In genomic region chr9:131263033-131263343, GRCh38 we compare ENCODE assay signal across 9 cellular contexts. TPM values are rescaled to one million over a fixed set of nuclear protein-coding genes. Genes with fewer than 3 reads are reported as not detected.
A peak's percentile ranks its signal among the peaks of the same experiment; 100 is the strongest.
DNase-seq lines count a peak whose midpoint lies in the region; ATAC-seq and TF ChIP-seq lines count a peak whose summit lies in the region.
"Not testable (repeated sequence)": the region's sequence is repeated elsewhere in the genome, so short reads cannot be mapped to it uniquely, and the experiment has no call there.
"Had no signal": no experiment of that assay in that cellular context is flagged by ENCODE, and none has a peak within 500 bp of the region (broad histone marks: within the 10 kb centered on the region; RNA-seq: fewer than 3 reads in every experiment).

No MANE protein-coding gene starts in this region.

- H3K9me3 ChIP-seq in T-helper 17 cell (ENCODE audit: control insufficient read depth, low read length, poor library complexity, severe bottlenecking); mesenchymal stem cell (ENCODE audit: control insufficient read depth, low read length); spleen: not testable (repeated sequence)

- not testable (repeated sequence) for H2BK5ac ChIP-seq in mesenchymal stem cell (ENCODE audit: low read depth, low read length, poor library complexity, severe bottlenecking)

- not testable (repeated sequence) for H3K18ac ChIP-seq in mesenchymal stem cell (ENCODE audit: low read depth in 1 of 2, low read length in 2 of 2)

- not testable (repeated sequence) for H3K4me2 ChIP-seq in mesenchymal stem cell (ENCODE audit: low read length, poor library complexity, severe bottlenecking)

- not testable (repeated sequence) for H3K36me3 ChIP-seq in mesenchymal stem cell (ENCODE audit: control insufficient read depth in 1 of 2, insufficient read depth in 2 of 2, low read depth in 1 of 2, low read length in 2 of 2)
- H3K36me3 ChIP-seq in spleen, result peaks cover 0 to 84% (median 34%) of the 10 kb centered on the region in 6 donors

- not testable (repeated sequence) for H2AK5ac ChIP-seq in mesenchymal stem cell (ENCODE audit: low read length, severe bottlenecking)

- peaks cover 43 to 89% of the 10 kb centered on the region in 2 donors for H3K36me3 Mint-ChIP-seq in CD14-positive monocyte
- not testable (repeated sequence) for H3K36me3 Mint-ChIP-seq in IgD-negative memory B cell; T-helper 17 cell (ENCODE audit: low read depth)
- H3K36me3 Mint-ChIP-seq in activated CD8-positive, alpha-beta T cell treated with anti-CD3 and anti-CD28 coated beads for 36 hours (ENCODE audit: low read depth), result peaks cover 49% of the 10 kb centered on the region
- peaks cover 56% of the 10 kb centered on the region for H3K36me3 Mint-ChIP-seq in activated naive CD4-positive, alpha-beta T cell treated with anti-CD3 and anti-CD28 coated beads, Interleukin-2, amount 10 ng/mL, durations not matched to agents 7 days and 5 days
- H3K36me3 Mint-ChIP-seq in central memory CD8-positive, alpha-beta T cell (ENCODE audit: insufficient read depth), result peaks cover 73% of the 10 kb centered on the region

- H3K4me1 ChIP-seq in mesenchymal stem cell (ENCODE audit: control insufficient read depth, insufficient read depth, low read depth, low read length), result not testable (repeated sequence)
- peaks cover 40 to 100% (median 70%) of the 10 kb centered on the region in 6 donors for H3K4me1 ChIP-seq in spleen

- peaks cover 75% of the 10 kb centered on the region for H3K4me1 Mint-ChIP-seq in CD14-positive monocyte
- H3K4me1 Mint-ChIP-seq in IgD-negative memory B cell, result peaks cover 12 to 36% (median 26%) of the 10 kb centered on the region in 3 donors
- peaks cover 36% of the 10 kb centered on the region for H3K4me1 Mint-ChIP-seq in T-helper 17 cell
- H3K4me1 Mint-ChIP-seq in activated CD8-positive, alpha-beta T cell treated with anti-CD3 and anti-CD28 coated beads for 36 hours (ENCODE audit: low read depth), result peaks cover 55% of the 10 kb centered on the region
- H3K4me1 Mint-ChIP-seq in activated naive CD4-positive, alpha-beta T cell treated with anti-CD3 and anti-CD28 coated beads, Interleukin-2, amount 10 ng/mL, durations not matched to agents 7 days and 5 days, result peaks cover 81% of the 10 kb centered on the region
- H3K4me1 Mint-ChIP-seq in central memory CD8-positive, alpha-beta T cell, result peaks cover 55% of the 10 kb centered on the region

- not testable (repeated sequence) for H2BK12ac ChIP-seq in mesenchymal stem cell (ENCODE audit: low read length in 2 of 2)

- not testable (repeated sequence) for H3K27me3 Mint-ChIP-seq in CD14-positive monocyte (ENCODE audit: low read depth in 3 of 3); IgD-negative memory B cell; T-helper 17 cell; activated CD8-positive, alpha-beta T cell treated with anti-CD3 and anti-CD28 coated beads for 36 hours; activated naive CD4-positive, alpha-beta T cell treated with anti-CD3 and anti-CD28 coated beads, Interleukin-2, amount 10 ng/mL, durations not matched to agents 7 days and 5 days; central memory CD8-positive, alpha-beta T cell

- not testable (repeated sequence) for H3K9ac ChIP-seq in mesenchymal stem cell (ENCODE audit: low read length)

- not testable (repeated sequence) for H4K91ac ChIP-seq in mesenchymal stem cell (ENCODE audit: low read length)

- peak overlapping the region; percentile 32 for H4K8ac ChIP-seq in mesenchymal stem cell (ENCODE audit: low read length)

- 92% methylated on average over 4 of the region's 5 CpGs for WGBS in mesenchymal stem cell
- WGBS in spleen, 5 donors, result 77 to 87% (median 84%) methylated on average over 5 of the region's 5 CpGs

- not testable (repeated sequence) for H3K4ac ChIP-seq in mesenchymal stem cell (ENCODE audit: low read depth in 1 of 2, low read length in 2 of 2)

- H3K14ac ChIP-seq in mesenchymal stem cell (ENCODE audit: low read length in 2 of 2), result not testable (repeated sequence)

- not testable (repeated sequence) for H2AFZ ChIP-seq in mesenchymal stem cell (ENCODE audit: low read depth, low read length)

- not testable (repeated sequence) for H3K27me3 ChIP-seq in mesenchymal stem cell (ENCODE audit: control insufficient read depth in 1 of 2, insufficient read depth in 1 of 2, low read length in 2 of 2); spleen (replicated peaks in 1 of 7)

- not testable (repeated sequence) for H2BK120ac ChIP-seq in mesenchymal stem cell (ENCODE audit: low read depth, low read length)

- DNase-seq in CD14-positive monocyte (ENCODE audit: low spot score); T-helper 17 cell; activated CD8-positive, alpha-beta T cell treated with anti-CD3 and anti-CD28 coated beads for 36 hours; activated naive CD4-positive, alpha-beta T cell treated with anti-CD3 and anti-CD28 coated beads, Interleukin-2, amount 10 ng/mL, durations not matched to agents 7 days and 5 days; central memory CD8-positive, alpha-beta T cell (ENCODE audit: low spot score in 2 of 2); mesenchymal stem cell; spleen: not testable (repeated sequence)

- TF ChIP-seq CTCF in CD14-positive monocyte (IDR thresholded peaks at IDR 0.05); activated CD8-positive, alpha-beta T cell treated with anti-CD3 and anti-CD28 coated beads for 36 hours (IDR thresholded peaks at IDR 0.05); spleen (IDR thresholded peaks at IDR 0.05 in 8 of 11, conservative IDR thresholded peaks at IDR 0.05 in 3 of 11): not testable (repeated sequence)

- H3K4me3 Mint-ChIP-seq in CD14-positive monocyte, result peak overlapping the region; percentile 59 to 80
- peak overlapping the region; percentile 22 to 90 (median 58) for H3K4me3 Mint-ChIP-seq in IgD-negative memory B cell
- H3K4me3 Mint-ChIP-seq in T-helper 17 cell, result peak overlapping the region; percentile 53
- not testable (repeated sequence) for H3K4me3 Mint-ChIP-seq in activated CD8-positive, alpha-beta T cell treated with anti-CD3 and anti-CD28 coated beads for 36 hours
- H3K4me3 Mint-ChIP-seq in activated naive CD4-positive, alpha-beta T cell treated with anti-CD3 and anti-CD28 coated beads, Interleukin-2, amount 10 ng/mL, durations not matched to agents 7 days and 5 days, result peak overlapping the region; percentile 1
- peak overlapping the region; percentile 37 for H3K4me3 Mint-ChIP-seq in central memory CD8-positive, alpha-beta T cell

- H3K4me3 ChIP-seq in mesenchymal stem cell (ENCODE audit: insufficient read depth in 1 of 2, low read depth in 1 of 2, low read length in 2 of 2); spleen: not testable (repeated sequence)

- H3K27ac ChIP-seq in mesenchymal stem cell (ENCODE audit: low read length, poor library complexity, severe bottlenecking), result not testable (repeated sequence)
- peak overlapping the region in 7 of 8 donors; percentile 1 to 97 (median 90) for H3K27ac ChIP-seq in spleen

- H3K23ac ChIP-seq in mesenchymal stem cell (ENCODE audit: low read length in 2 of 2), result not testable (repeated sequence)

- not testable (repeated sequence) for H3K9me3 Mint-ChIP-seq in CD14-positive monocyte; IgD-negative memory B cell; activated CD8-positive, alpha-beta T cell treated with anti-CD3 and anti-CD28 coated beads for 36 hours; activated naive CD4-positive, alpha-beta T cell treated with anti-CD3 and anti-CD28 coated beads, Interleukin-2, amount 10 ng/mL, durations not matched to agents 7 days and 5 days; central memory CD8-positive, alpha-beta T cell

- TF ChIP-seq POLR2A in spleen (IDR thresholded peaks at IDR 0.05), result not testable (repeated sequence)

- CTCF ChIA-PET in activated CD8-positive, alpha-beta T cell treated with anti-CD3 and anti-CD28 coated beads for 36 hours (lab: Charles Lee), result interaction anchor here (1.4 kb wide), 1 partner anchor 10 kb away, joined by 4 read pairs; no protein-coding TSS in a partner anchor
- CTCF ChIA-PET in activated naive CD4-positive, alpha-beta T cell treated with anti-CD3 and anti-CD28 coated beads, Interleukin-2, amount 10 ng/mL, durations not matched to agents 7 days and 5 days (lab: Charles Lee), result not testable (repeated sequence)

- not testable (repeated sequence) for H3K79me1 ChIP-seq in mesenchymal stem cell (replicated peaks; ENCODE audit: low read length, poor library complexity, severe bottlenecking)

- H3K27ac Mint-ChIP-seq in CD14-positive monocyte (peak overlapping the region; percentile 79 to 95 (median 94)), IgD-negative memory B cell (peak overlapping the region; percentile 82 to 96 (median 93)), T-helper 17 cell (peak overlapping the region; percentile 99)
- peak overlapping the region; percentile 82 for H3K27ac Mint-ChIP-seq in activated CD8-positive, alpha-beta T cell treated with anti-CD3 and anti-CD28 coated beads for 36 hours
- H3K27ac Mint-ChIP-seq in activated naive CD4-positive, alpha-beta T cell treated with anti-CD3 and anti-CD28 coated beads, Interleukin-2, amount 10 ng/mL, durations not matched to agents 7 days and 5 days, result peak overlapping the region; percentile 72
- H3K27ac Mint-ChIP-seq in central memory CD8-positive, alpha-beta T cell (ENCODE audit: low read depth), result peak overlapping the region; percentile 14

- POLR2A ChIA-PET in activated CD8-positive, alpha-beta T cell treated with anti-CD3 and anti-CD28 coated beads for 36 hours (lab: Charles Lee), result interaction anchor here (1.4 to 1.7 kb wide), 2 partner anchors 10 to 12 kb away, joined by 3 to 11 read pairs; no protein-coding TSS in a partner anchor

- intact Hi-C loops in CD14-positive monocyte (cut with micrococcal nuclease); activated CD8-positive, alpha-beta T cell treated with anti-CD3 and anti-CD28 coated beads for 36 hours (cut with micrococcal nuclease); spleen (cut with DNase I; ENCODE audit: low total_unique reads): not testable (repeated sequence)

- not testable (repeated sequence) for ATAC-seq in T-helper 17 cell; activated CD8-positive, alpha-beta T cell treated with anti-CD3 and anti-CD28 coated beads for 36 hours; central memory CD8-positive, alpha-beta T cell (replicated peaks; ENCODE audit: extremely low read depth, poor library complexity, severe bottlenecking)

- H2BK15ac ChIP-seq in mesenchymal stem cell (ENCODE audit: low read depth, poor library complexity, severe bottlenecking), result not testable (repeated sequence)

RNA-seq across cellular contexts. Expression of gene FAM78A, which starts 13.3 kb away (rescaled TPM):
- polyA plus RNA-seq in CD14-positive monocyte (1 to 10 TPM; 6.4 to 7.2 TPM), IgD-negative memory B cell (18.3 TPM), spleen (10 to 100 TPM; 17.0 to 26.1 (median 17.4) TPM)
- total RNA-seq in T-helper 17 cell (10 to 100 TPM; 59.5 to 60.4 TPM), spleen (10 to 100 TPM; 23.3 to 40.3 (median 32.3) TPM)
- 10 to 100 TPM; 36.2 to 39.8 TPM for total RNA-seq in activated CD8-positive, alpha-beta T cell treated with anti-CD3 and anti-CD28 coated beads for 36 hours
- 0.72 TPM for polyA plus RNA-seq in mesenchymal stem cell (2013, experiment 1 of 2)
- polyA plus RNA-seq in mesenchymal stem cell (2013, experiment 2 of 2), result 0.75 TPM

RNA-seq across cellular contexts. Expression of gene PLPP7, which starts 26.5 kb away (rescaled TPM):
- 1 to 10 TPM; 1.5 to 3.1 TPM for polyA plus RNA-seq in CD14-positive monocyte
- 1.7 TPM for polyA plus RNA-seq in IgD-negative memory B cell
- total RNA-seq in T-helper 17 cell, result under 1 TPM in 1 of 2 donors, not detected in 1; 0.17 TPM
- under 1 TPM in 1 of 2 experiments, not detected in 1; 0.11 TPM for total RNA-seq in activated CD8-positive, alpha-beta T cell treated with anti-CD3 and anti-CD28 coated beads for 36 hours
- 0.17 TPM for polyA plus RNA-seq in mesenchymal stem cell (2013, experiment 1 of 2)
- 0.14 TPM for polyA plus RNA-seq in mesenchymal stem cell (2013, experiment 2 of 2)
- total RNA-seq in spleen, result 1 to 10 TPM; 2.3 to 3.8 (median 3.1) TPM
- 1 to 10 TPM; 1.1 to 2.1 (median 1.3) TPM for polyA plus RNA-seq in spleen
- total RNA-seq: PC-9 had no signal

Comparison
In these comparisons a context has a peak if more than half of its experiments do, and no peak if none do; other contexts are left out.
1. H3K27ac Mint-ChIP-seq: peak in every context shown above with its lines; median percentile 99 in T-helper 17 cell; 94 in CD14-positive monocyte; 93 in IgD-negative memory B cell; 82 in activated CD8-positive, alpha-beta T cell treated with anti-CD3 and anti-CD28 coated beads for 36 hours; 72 in activated naive CD4-positive, alpha-beta T cell treated with anti-CD3 and anti-CD28 coated beads, Interleukin-2, amount 10 ng/mL, durations not matched to agents 7 days and 5 days; 14 in central memory CD8-positive, alpha-beta T cell.